15 cellular contexts compared by ENCODE assay signal in genomic region chr4:186486172-186486571, GRCh38.
DNase-seq lines count a peak whose midpoint lies in the region; ATAC-seq and TF ChIP-seq lines count a peak whose summit lies in the region.
"Had no signal": no experiment of that assay in that cellular context is flagged by ENCODE, and none has a peak within 500 bp of the region (broad histone marks: within the 10 kb centered on the region; RNA-seq: fewer than 3 reads in every experiment).

No MANE protein-coding gene starts in this region.

- H3K9me3 ChIP-seq in iPS-20b (ENCODE audit: insufficient read depth, low read depth, low read length) (peaks cover 12% of the 10 kb centered on the region; the same call in 1 of the 2 replicates), sigmoid colon (no peaks in the 10 kb centered on the region)

- TF ChIP-seq POLR2A in sigmoid colon (IDR thresholded peaks at IDR 0.05) = no peak

- H3K4me3 ChIP-seq in iPS-20b (ENCODE audit: low read length) (peak overlapping the region; percentile 54; the same call in 1 of the 2 replicates), sigmoid colon (peak overlapping the region in 3 of 4 donors; percentile 4 to 44 (median 40))

- H3K27me3 ChIP-seq in iPS-20b (ENCODE audit: insufficient read depth, low read length) = peaks cover 10% of the 10 kb centered on the region; the same call in 1 of the 2 replicates
- H3K27me3 ChIP-seq in sigmoid colon = peaks cover 0 to 13% (median 0%) of the 10 kb centered on the region in 3 donors

- DNase-seq in H4 (ENCODE audit: low spot score) = peak; percentile 68
- DNase-seq in astrocyte of the hippocampus (ENCODE audit: low read depth, low spot score) = peak; percentile 86
- no peak for DNase-seq in sigmoid colon
- DNase-seq: activated T-cell treated with anti-CD3 and anti-CD28 coated beads, Interleukin-2, amount 50 U/mL, for 48 hours; cerebellar nuclear complex; KBM-7; NCI-H2227 treated with DMSO at 0.1 percent for 48 hours; RPMI8226; stomach; WERI-Rb-1 had no signal

- intact Hi-C loops in sigmoid colon (cut with DNase I) = no loop called here

- H3K4me1 ChIP-seq in iPS-20b (ENCODE audit: insufficient read depth, low read length) (peaks cover 4% of the 10 kb centered on the region; the same call in 1 of the 2 replicates), sigmoid colon (peaks cover 0 to 14% (median 9%) of the 10 kb centered on the region in 4 donors)

- WGBS in sigmoid colon, 2 donors = 74 to 79% methylated on average over 11 of the region's 11 CpGs

- no peak for TF ChIP-seq CTCF in sigmoid colon (IDR thresholded peaks at IDR 0.05)

- no peak overlapping the region for H3K9ac ChIP-seq in iPS-20b (ENCODE audit: low read depth, low read length)

- no peak overlapping the region for H3K27ac ChIP-seq in iPS-20b (ENCODE audit: low read length)
- H3K27ac ChIP-seq in sigmoid colon = no peak overlapping the region
- H3K27ac ChIP-seq: stomach, WERI-Rb-1 had no signal

- ATAC-seq in GM21390 (IDR thresholded peaks at IDR 0.05; ENCODE audit: unreplicated experiment) (no peak), HG02623 (IDR thresholded peaks at IDR 0.05; ENCODE audit: unreplicated experiment) (no peak), HG03280 (IDR thresholded peaks at IDR 0.05; ENCODE audit: unreplicated experiment) (no peak), HG02981 (IDR thresholded peaks at IDR 0.05; ENCODE audit: unreplicated experiment) (no peak)

- no peak for TF ChIP-seq EP300 in sigmoid colon (IDR thresholded peaks at IDR 0.05)

- no peaks in the 10 kb centered on the region for H3K36me3 ChIP-seq in iPS-20b (ENCODE audit: insufficient read depth, low read depth, low read length)
- no peaks in the 10 kb centered on the region for H3K36me3 ChIP-seq in sigmoid colon
- H3K36me3 ChIP-seq: stomach, WERI-Rb-1 had no signal
